Comparison of ENCODE assay signal across 10 cellular contexts in genomic region chr9:109887079-109887478, GRCh38.
DNase-seq lines count a peak whose midpoint lies in the region; ATAC-seq and TF ChIP-seq lines count a peak whose summit lies in the region.
"Had no signal": no experiment of that assay in that cellular context is flagged by ENCODE, and none has a peak within 500 bp of the region (broad histone marks: within the 10 kb centered on the region; RNA-seq: fewer than 3 reads in every experiment).

No MANE protein-coding gene starts in this region.

- H3K9me3 Mint-ChIP-seq in activated naive CD8-positive, alpha-beta T cell treated with anti-CD3 and anti-CD28 coated beads for 36 hours: peaks cover 1% of the 10 kb centered on the region
- H3K9me3 Mint-ChIP-seq in naive thymus-derived CD8-positive, alpha-beta T cell: no peaks in the 10 kb centered on the region

- no peak for TF ChIP-seq CTCF in GM12865 (IDR thresholded peaks at IDR 0.05; ENCODE audit: insufficient read depth, low read depth, low read length, missing control alignments)

- no peak overlapping the region for H3K4me3 Mint-ChIP-seq in activated naive CD8-positive, alpha-beta T cell treated with anti-CD3 and anti-CD28 coated beads for 36 hours
- H3K4me3 Mint-ChIP-seq in naive thymus-derived CD8-positive, alpha-beta T cell: no peak overlapping the region

- H3K4me3 ChIP-seq in GM12865 (ENCODE audit: low read depth, low read length): no peak overlapping the region
- H3K4me3 ChIP-seq: suprapubic skin had no signal

- ATAC-seq in HG03064 (IDR thresholded peaks at IDR 0.05; ENCODE audit: low read depth, unreplicated experiment): peak; percentile 40
- ATAC-seq in GM18502 (IDR thresholded peaks at IDR 0.05; ENCODE audit: poor library complexity, unreplicated experiment): no peak
- no peak for ATAC-seq in naive thymus-derived CD8-positive, alpha-beta T cell

- H3K27ac Mint-ChIP-seq in activated naive CD8-positive, alpha-beta T cell treated with anti-CD3 and anti-CD28 coated beads for 36 hours: peak overlapping the region; percentile 67
- peak overlapping the region in 2 of 10 donors; percentile 1 to 57 for H3K27ac Mint-ChIP-seq in naive thymus-derived CD8-positive, alpha-beta T cell

- POLR2A ChIA-PET in naive thymus-derived CD8-positive, alpha-beta T cell (lab: Charles Lee): no interaction called here

- DNase-seq in GM12865 (ENCODE audit: low read depth) (peak; percentile 9), iris pigment epithelial cell (ENCODE audit: low read depth) (peak; percentile 43), OCI-M2 (lab: John Stamatoyannopoulos, UW; ENCODE audit: unreplicated experiment) (no peak), NCI-H2196 (lab: John Stamatoyannopoulos, UW; ENCODE audit: unreplicated experiment) (no peak)
- DNase-seq in activated naive CD8-positive, alpha-beta T cell treated with anti-CD3 and anti-CD28 coated beads for 36 hours: no peak
- no peak for DNase-seq in naive thymus-derived CD8-positive, alpha-beta T cell
- DNase-seq: NCI-H524 treated with DMSO at 0.1 percent for 48 hours had no signal

- peaks cover 13% of the 10 kb centered on the region for H3K4me1 Mint-ChIP-seq in activated naive CD8-positive, alpha-beta T cell treated with anti-CD3 and anti-CD28 coated beads for 36 hours
- H3K4me1 Mint-ChIP-seq in naive thymus-derived CD8-positive, alpha-beta T cell: peaks cover 0 to 30% (median 6%) of the 10 kb centered on the region in 4 donors

- no peaks in the 10 kb centered on the region for H3K36me3 Mint-ChIP-seq in activated naive CD8-positive, alpha-beta T cell treated with anti-CD3 and anti-CD28 coated beads for 36 hours
- H3K36me3 Mint-ChIP-seq in naive thymus-derived CD8-positive, alpha-beta T cell: no peaks in the 10 kb centered on the region

- no peaks in the 10 kb centered on the region for H3K27me3 Mint-ChIP-seq in activated naive CD8-positive, alpha-beta T cell treated with anti-CD3 and anti-CD28 coated beads for 36 hours
- peaks cover 0 to 3% (median 0%) of the 10 kb centered on the region in 5 donors for H3K27me3 Mint-ChIP-seq in naive thymus-derived CD8-positive, alpha-beta T cell

Comparison
In these comparisons a context has a peak if more than half of its experiments do, and no peak if none do; other contexts are left out.
1. DNase-seq: peak in GM12865 (single experiment) and iris pigment epithelial cell (single experiment); none in activated naive CD8-positive, alpha-beta T cell treated with anti-CD3 and anti-CD28 coated beads for 36 hours (single experiment), OCI-M2 (single experiment), NCI-H2196 (single experiment) and naive thymus-derived CD8-positive, alpha-beta T cell (0 of 10).